8 cellular contexts compared by ENCODE assay signal in genomic region chr14:91352101-91352500, GRCh38.
DNase-seq lines count a peak whose midpoint lies in the region; ATAC-seq, FAIRE-seq and TF ChIP-seq lines count a peak whose summit lies in the region.

No MANE protein-coding gene starts in this region.

- POLR2A ChIA-PET in Panc1 (lab: Charles Lee): interaction anchor here (0.6 kb wide), 1 partner anchor 1657 kb away, joined by 3 read pairs; no protein-coding TSS in a partner anchor

- TF ChIP-seq POLR2A in GM12892 (IDR thresholded peaks at IDR 0.05; ENCODE audit: low read depth, low read length): no peak

- BruUV-seq in Panc1 (replicated peaks; lab: Mats Ljungman, UMichigan): no TSS peak

- H3K36me3 ChIP-seq in Panc1 (ENCODE audit: control insufficient read depth, insufficient read depth, low read length) (no peaks in the 10 kb centered on the region), parathyroid adenoma (ENCODE audit: control insufficient read depth, insufficient read depth, low read length) (no peaks in the 10 kb centered on the region)

- H3K4me2 ChIP-seq in parathyroid adenoma (ENCODE audit: low read length): no peak overlapping the region

- peak; percentile 64 for FAIRE-seq in GM12892 (lab: Jason Lieb, UNC)

- peak overlapping the region; percentile 83 for H3K27ac ChIP-seq in Panc1 (ENCODE audit: low read length)
- peak overlapping the region; percentile 0 for H3K27ac ChIP-seq in parathyroid adenoma

- CTCF ChIA-PET in Panc1 (lab: Charles Lee): interaction anchor here (0.7 kb wide), 1 partner anchor 1379 kb away, joined by 3 read pairs; no protein-coding TSS in a partner anchor

- H3K4me1 ChIP-seq in Panc1 (ENCODE audit: control insufficient read depth, insufficient read depth, low read length) (peaks cover 32% of the 10 kb centered on the region), parathyroid adenoma (peaks cover 8% of the 10 kb centered on the region)

- H3K27me3 ChIP-seq in Panc1 (ENCODE audit: control insufficient read depth, insufficient read depth, low read length) (no peaks in the 10 kb centered on the region), parathyroid adenoma (ENCODE audit: control insufficient read depth, insufficient read depth, low read length) (no peaks in the 10 kb centered on the region)

- no peak overlapping the region for H3K4me3 ChIP-seq in Panc1 (ENCODE audit: low read depth in 2 of 2, low read length in 2 of 2)
- no peak overlapping the region for H3K4me3 ChIP-seq in fibroblast of pulmonary artery (replicated peaks; ENCODE audit: low read depth, low read length)
- H3K4me3 ChIP-seq in parathyroid adenoma (ENCODE audit: low read depth, low read length): no peak overlapping the region

- H2AFZ ChIP-seq in parathyroid adenoma: peak overlapping the region; percentile 2

- ATAC-seq in Panc1: peak; percentile 52
- ATAC-seq in GM18867 (IDR thresholded peaks at IDR 0.05; ENCODE audit: unreplicated experiment): no peak

- no peak overlapping the region for H3K9ac ChIP-seq in parathyroid adenoma

- H3K79me2 ChIP-seq in parathyroid adenoma: peaks cover 9% of the 10 kb centered on the region

- in situ Hi-C loops in Panc1 (cut with HindIII; ENCODE audit: low pct_unique_long_range_greater_than_20kb, low sequenced_read_pairs): no loop called here
- in situ Hi-C loops in KBM-7 (cut with MboI; ENCODE audit: low pct_unique_long_range_greater_than_20kb, low sequenced_read_pairs): no loop called here

- no peak for TF ChIP-seq CTCF in Panc1 (IDR thresholded peaks at IDR 0.05)
- TF ChIP-seq CTCF in fibroblast of pulmonary artery (IDR thresholded peaks at IDR 0.05; ENCODE audit: low read length, missing control alignments): no peak
- TF ChIP-seq CTCF in parathyroid adenoma (IDR thresholded peaks at IDR 0.05): no peak

- no peak for DNase-seq in GM12892 (ENCODE audit: insufficient read length)
- no peak for DNase-seq in Panc1 (ENCODE audit: low read depth, low spot score)
- DNase-seq in fibroblast of pulmonary artery (ENCODE audit: low read depth): peak; percentile 8
- DNase-seq in KBM-7: no peak
- no peak for DNase-seq in activated CD4-positive, alpha-beta T cell treated with anti-CD3 and anti-CD28 coated beads, Interleukin-2, amount 50 U/mL, for 1 hour
- no peak for DNase-seq in NCI-H146 (lab: John Stamatoyannopoulos, UW)

- no peaks in the 10 kb centered on the region for H3K9me3 ChIP-seq in Panc1 (ENCODE audit: control insufficient read depth, insufficient read depth, low read depth, low read length)
- H3K9me3 ChIP-seq in parathyroid adenoma (ENCODE audit: control insufficient read depth, low read length): no peaks in the 10 kb centered on the region

- intact Hi-C loops in Panc1 (cut with micrococcal nuclease; ENCODE audit: unreplicated experiment): no loop called here
